Comparison of ENCODE assay signal across 2 cellular contexts in genomic region chr10:91135113-91135512, GRCh38.
TF ChIP-seq lines count a peak whose summit lies in the region.

No MANE protein-coding gene starts in this region.

TF ChIP-seq in HepG2, 621 proteins besides CTCF, POLR2A, EP300 and RAD21:
- TF ChIP-seq JUN (CRISPR knock-in tag; IDR thresholded peaks at IDR 0.05) = no peak
- TF ChIP-seq ZNF678 (CRISPR knock-in tag; IDR thresholded peaks at IDR 0.05) = no peak
- TF ChIP-seq TGIF2 (CRISPR knock-in tag; IDR thresholded peaks at IDR 0.05) = no peak
- TF ChIP-seq MXI1 (IDR thresholded peaks at IDR 0.05; ENCODE audit: borderline replicate concordance, low read depth, low read length) = no peak
- no peak for TF ChIP-seq SRSF9 (IDR thresholded peaks at IDR 0.05; ENCODE audit: borderline replicate concordance, insufficient read depth, low read depth, low read length, poor library complexity, severe bottlenecking)

TF ChIP-seq in K562, 482 proteins besides CTCF, POLR2A, EP300 and RAD21:
- TF ChIP-seq NELFE (IDR thresholded peaks at IDR 0.05; ENCODE audit: insufficient read depth, insufficient read length) (no peak), ZNF217 (CRISPR knock-in tag; IDR thresholded peaks at IDR 0.05) (no peak), ELF1 (tag; IDR thresholded peaks at IDR 0.05) (no peak), FIP1L1 (IDR thresholded peaks at IDR 0.05; ENCODE audit: low read depth, low read length, poor library complexity, severe bottlenecking) (no peak), HDAC2 (IDR thresholded peaks at IDR 0.05) (no peak), POLR2AphosphoS2 (IDR thresholded peaks at IDR 0.05; ENCODE audit: low read length) (no peak), FOXJ3 (CRISPR knock-in tag; IDR thresholded peaks at IDR 0.05) (no peak), ZNF717 (CRISPR knock-in tag; IDR thresholded peaks at IDR 0.05) (no peak), RFX1 (IDR thresholded peaks at IDR 0.05) (no peak)
- TF ChIP-seq, protein P1, sequence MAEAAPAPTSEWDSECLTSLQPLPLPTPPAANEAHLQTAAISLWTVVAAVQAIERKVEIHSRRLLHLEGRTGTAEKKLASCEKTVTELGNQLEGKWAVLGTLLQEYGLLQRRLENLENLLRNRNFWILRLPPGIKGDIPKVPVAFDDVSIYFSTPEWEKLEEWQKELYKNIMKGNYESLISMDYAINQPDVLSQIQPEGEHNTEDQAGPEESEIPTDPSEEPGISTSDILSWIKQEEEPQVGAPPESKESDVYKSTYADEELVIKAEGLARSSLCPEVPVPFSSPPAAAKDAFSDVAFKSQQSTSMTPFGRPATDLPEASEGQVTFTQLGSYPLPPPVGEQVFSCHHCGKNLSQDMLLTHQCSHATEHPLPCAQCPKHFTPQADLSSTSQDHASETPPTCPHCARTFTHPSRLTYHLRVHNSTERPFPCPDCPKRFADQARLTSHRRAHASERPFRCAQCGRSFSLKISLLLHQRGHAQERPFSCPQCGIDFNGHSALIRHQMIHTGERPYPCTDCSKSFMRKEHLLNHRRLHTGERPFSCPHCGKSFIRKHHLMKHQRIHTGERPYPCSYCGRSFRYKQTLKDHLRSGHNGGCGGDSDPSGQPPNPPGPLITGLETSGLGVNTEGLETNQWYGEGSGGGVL (CRISPR knock-in tag; IDR thresholded peaks at IDR 0.05) = no peak
